13 cellular contexts compared by ENCODE assay signal in the genomic region with DNA sequence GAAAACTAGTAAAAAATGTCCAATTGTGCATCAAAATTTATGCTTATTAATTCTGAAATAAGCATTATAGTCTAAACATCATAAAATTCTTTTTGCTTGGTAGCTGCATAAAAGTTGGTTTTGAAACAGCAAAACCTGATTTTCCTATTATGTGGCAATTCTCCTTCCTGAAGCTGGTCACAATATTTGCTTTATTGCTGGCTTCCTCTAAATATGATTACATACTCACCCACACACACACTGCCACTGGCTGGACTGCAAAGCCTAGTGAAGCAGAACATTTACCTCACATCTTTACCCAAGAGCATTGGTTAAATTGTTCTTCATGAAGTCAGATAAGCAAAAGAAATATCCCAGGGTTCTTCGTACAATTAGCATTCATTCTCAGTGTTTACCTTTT.
DNase-seq lines count a peak whose midpoint lies in the region; ATAC-seq, FAIRE-seq and TF ChIP-seq lines count a peak whose summit lies in the region.
"Had no signal": no experiment of that assay in that cellular context is flagged by ENCODE, and none has a peak within 500 bp of the region (broad histone marks: within the 10 kb centered on the region; RNA-seq: fewer than 3 reads in every experiment).

No MANE protein-coding gene starts in this region.

- H3K36me3 Mint-ChIP-seq in natural killer cell = no peaks in the 10 kb centered on the region
- H3K36me3 Mint-ChIP-seq in natural killer cell treated with Interleukin-12 subunit alpha and Interleukin-12 subunit beta and Interleukin-15 and Interleukin-18, amount 100 ng/mL, for 72 hours = no peaks in the 10 kb centered on the region
- H3K36me3 Mint-ChIP-seq in effector memory CD8-positive, alpha-beta T cell (ENCODE audit: insufficient read depth) = no peaks in the 10 kb centered on the region

- H3K27me3 Mint-ChIP-seq in natural killer cell (ENCODE audit: low read depth in 2 of 2) = no peaks in the 10 kb centered on the region
- no peaks in the 10 kb centered on the region for H3K27me3 Mint-ChIP-seq in natural killer cell treated with Interleukin-12 subunit alpha and Interleukin-12 subunit beta and Interleukin-15 and Interleukin-18, amount 100 ng/mL, for 72 hours
- H3K27me3 Mint-ChIP-seq in effector memory CD8-positive, alpha-beta T cell = no peaks in the 10 kb centered on the region

- no peaks in the 10 kb centered on the region for H3K79me2 ChIP-seq in OCI-LY7 (ENCODE audit: insufficient read depth, low read depth, low read length)
- H3K79me2 ChIP-seq: parathyroid adenoma had no signal

- H3K36me3 ChIP-seq in OCI-LY7 (ENCODE audit: insufficient read depth, low read length) = no peaks in the 10 kb centered on the region
- H3K36me3 ChIP-seq: spleen had no signal

- H3K27ac Mint-ChIP-seq in natural killer cell = peak overlapping the region; percentile 34 to 91
- peak overlapping the region in 1 of 2 donors; percentile 94 for H3K27ac Mint-ChIP-seq in natural killer cell treated with Interleukin-12 subunit alpha and Interleukin-12 subunit beta and Interleukin-15 and Interleukin-18, amount 100 ng/mL, for 72 hours
- peak overlapping the region in 1 of 2 donors; percentile 85 for H3K27ac Mint-ChIP-seq in effector memory CD8-positive, alpha-beta T cell

- POLR2A ChIA-PET in OCI-LY7 (lab: Charles Lee) = interaction anchor here (0.5 to 0.7 kb wide), 3 partner anchors 71 to 1408 kb away, joined by 3 to 4 read pairs (median 3); no protein-coding TSS in a partner anchor

- no peaks in the 10 kb centered on the region for H3K9me2 ChIP-seq in OCI-LY7 (ENCODE audit: insufficient read depth, low read length)

- peaks cover 7% of the 10 kb centered on the region for H3K4me1 ChIP-seq in OCI-LY7 (ENCODE audit: insufficient read depth, low read length, poor library complexity, severe bottlenecking)
- H3K4me1 ChIP-seq: parathyroid adenoma had no signal

- TF ChIP-seq CTCF in natural killer cell (IDR thresholded peaks at IDR 0.05) (no peak), OCI-LY7 (conservative IDR thresholded peaks at IDR 0.05; ENCODE audit: low read length) (no peak), fibroblast of the aortic adventitia (IDR thresholded peaks at IDR 0.05; ENCODE audit: insufficient read depth, low read length) (no peak)

- H3K4me3 ChIP-seq in OCI-LY7 (ENCODE audit: low read depth, low read length, poor library complexity, severe bottlenecking) = no peak overlapping the region
- no peak overlapping the region for H3K4me3 ChIP-seq in fibroblast of the aortic adventitia (ENCODE audit: low read depth, low read length)
- H3K4me3 ChIP-seq: spleen had no signal

- 0 out of 2 replicates have a peak overlapping the region, but pooled peaks have one; percentile 13 for H2AFZ ChIP-seq in OCI-LY7 (ENCODE audit: low read length)
- H2AFZ ChIP-seq: parathyroid adenoma had no signal

- no peaks in the 10 kb centered on the region for H3K9me3 Mint-ChIP-seq in natural killer cell
- no peaks in the 10 kb centered on the region for H3K9me3 Mint-ChIP-seq in natural killer cell treated with Interleukin-12 subunit alpha and Interleukin-12 subunit beta and Interleukin-15 and Interleukin-18, amount 100 ng/mL, for 72 hours
- H3K9me3 Mint-ChIP-seq in effector memory CD8-positive, alpha-beta T cell = no peaks in the 10 kb centered on the region

- H3K4me2 ChIP-seq in OCI-LY7 (ENCODE audit: low read length) = no peak overlapping the region

- CTCF ChIA-PET in OCI-LY7 (lab: Charles Lee; ENCODE audit: unreplicated experiment) = no interaction called here

- no peaks in the 10 kb centered on the region for H3K9me3 ChIP-seq in OCI-LY7 (ENCODE audit: low read length)
- H3K9me3 ChIP-seq: spleen had no signal

- no peaks in the 10 kb centered on the region for H4K20me1 ChIP-seq in OCI-LY7 (ENCODE audit: insufficient read depth, low read length)

- no TSS peak for BruUV-seq in OCI-LY7 (replicated peaks; lab: Mats Ljungman, UMichigan)

- no peak overlapping the region for H3K4me3 Mint-ChIP-seq in natural killer cell
- no peak overlapping the region for H3K4me3 Mint-ChIP-seq in natural killer cell treated with Interleukin-12 subunit alpha and Interleukin-12 subunit beta and Interleukin-15 and Interleukin-18, amount 100 ng/mL, for 72 hours
- H3K4me3 Mint-ChIP-seq in effector memory CD8-positive, alpha-beta T cell = no peak overlapping the region

- H3K4me1 Mint-ChIP-seq in natural killer cell = peaks cover 32 to 34% of the 10 kb centered on the region in 2 donors
- H3K4me1 Mint-ChIP-seq in natural killer cell treated with Interleukin-12 subunit alpha and Interleukin-12 subunit beta and Interleukin-15 and Interleukin-18, amount 100 ng/mL, for 72 hours (ENCODE audit: low read depth in 2 of 2) = peaks cover 23 to 27% of the 10 kb centered on the region in 2 donors
- H3K4me1 Mint-ChIP-seq in effector memory CD8-positive, alpha-beta T cell (ENCODE audit: low read depth in 2 of 2) = peaks cover 16 to 24% of the 10 kb centered on the region in 2 donors

- no peak for FAIRE-seq in H54 (lab: Jason Lieb, UNC)

- no peak overlapping the region for H3K27ac ChIP-seq in OCI-LY7 (ENCODE audit: low read depth, low read length, poor library complexity, severe bottlenecking)
- H3K27ac ChIP-seq: parathyroid adenoma, spleen had no signal

- ATAC-seq in natural killer cell (no peak), HG03159 (IDR thresholded peaks at IDR 0.05; ENCODE audit: unreplicated experiment) (no peak)
- no peak for ATAC-seq in natural killer cell treated with Interleukin-12 subunit alpha and Interleukin-12 subunit beta and Interleukin-15 and Interleukin-18, amount 100 ng/mL, for 72 hours
- no peak for ATAC-seq in effector memory CD8-positive, alpha-beta T cell (replicated peaks)

- no peak for TF ChIP-seq POLR2A in H54 (IDR thresholded peaks at IDR 0.05; ENCODE audit: low read depth, low read length)

- intact Hi-C loops in natural killer cell (cut with micrococcal nuclease) (no loop called here), OCI-LY7 (cut with micrococcal nuclease; ENCODE audit: unreplicated experiment) (no loop called here)

- DNase-seq in natural killer cell = no peak
- DNase-seq in natural killer cell treated with Interleukin-12 subunit alpha and Interleukin-12 subunit beta and Interleukin-15 and Interleukin-18, amount 100 ng/mL, for 72 hours (ENCODE audit: low spot score) = no peak
- DNase-seq in OCI-LY7 (ENCODE audit: low spot score) = no peak
- DNase-seq in fibroblast of the aortic adventitia (ENCODE audit: low read depth) = peak; percentile 10
- DNase-seq in H54 (ENCODE audit: insufficient read length, low spot score) = no peak
- DNase-seq in effector memory CD8-positive, alpha-beta T cell = no peak
- no peak for DNase-seq in activated CD8-positive, alpha-beta memory T cell treated with anti-CD3 and anti-CD28 coated beads, Interleukin-2, amount 50 U/mL, for 4 hours
- DNase-seq: NCI-H1048, NCI-H226, spleen, substantia nigra had no signal
